In genomic region chr12:6817662-6818157, GRCh38 we compare ENCODE assay signal across 15 cellular contexts. TPM values are rescaled to one million over a fixed set of nuclear protein-coding genes. Genes with fewer than 3 reads are reported as not detected.
"Had no signal": no experiment of that assay in that cellular context is flagged by ENCODE, and none has a peak within 500 bp of the region (broad histone marks: within the 10 kb centered on the region; RNA-seq: fewer than 3 reads in every experiment).

No MANE protein-coding gene starts in this region.

- DNase-seq: activated B cell treated with CpG ODN at 0.5 μM for 24 hours; activated CD4-positive, alpha-beta T cell treated with anti-CD3 and anti-CD28 coated beads, Interleukin-2, amount 50 U/mL, for 1 hour; activated effector memory CD4-positive, alpha-beta T cell treated with Interleukin-2 at 50 U/mL for 16 hours; activated T-cell treated with anti-CD3 and anti-CD28 coated beads for 4 hours; effector CD8-positive, alpha-beta T cell; hippocampal formation; kidney glomerular epithelial cell; occipital lobe; tibial artery had no signal

- H3K27ac ChIP-seq: coronary artery, epithelial cell of prostate, tibial artery had no signal

- H3K36me3 ChIP-seq: tibial artery had no signal

- H3K9me3 ChIP-seq: tibial artery had no signal

- ATAC-seq: stimulated activated memory B cell treated with anti-CD40 and anti-IgM and Interleukin-4, amounts not matched to agents 10 μg/mL and 1 μg/mL and 100 μg/mL, for 72 hours had no signal

- H3K27ac Mint-ChIP-seq: activated B cell treated with CpG ODN at 0.5 μM for 24 hours; progenitor cell of endocrine pancreas; stimulated activated memory B cell treated with anti-CD40 and anti-IgM and Interleukin-4, amounts not matched to agents 10 μg/mL and 1 μg/mL and 100 μg/mL, for 72 hours; T-helper 1 cell treated with Interleukin-12 subunit alpha and Interleukin-12 subunit beta and Interleukin-4 antibody, amounts not matched to agents 30 μg/mL and 1 μg/mL, for 36 hours had no signal

- H3K4me3 Mint-ChIP-seq: activated B cell treated with CpG ODN at 0.5 μM for 24 hours; stimulated activated memory B cell treated with anti-CD40 and anti-IgM and Interleukin-4, amounts not matched to agents 10 μg/mL and 1 μg/mL and 100 μg/mL, for 72 hours; T-helper 1 cell treated with Interleukin-12 subunit alpha and Interleukin-12 subunit beta and Interleukin-4 antibody, amounts not matched to agents 30 μg/mL and 1 μg/mL, for 36 hours had no signal

- H3K36me3 Mint-ChIP-seq: stimulated activated memory B cell treated with anti-CD40 and anti-IgM and Interleukin-4, amounts not matched to agents 10 μg/mL and 1 μg/mL and 100 μg/mL, for 72 hours had no signal

- H3K4me3 ChIP-seq: coronary artery, tibial artery had no signal

- H3K9me3 Mint-ChIP-seq: activated B cell treated with CpG ODN at 0.5 μM for 24 hours; stimulated activated memory B cell treated with anti-CD40 and anti-IgM and Interleukin-4, amounts not matched to agents 10 μg/mL and 1 μg/mL and 100 μg/mL, for 72 hours; T-helper 1 cell treated with Interleukin-12 subunit alpha and Interleukin-12 subunit beta and Interleukin-4 antibody, amounts not matched to agents 30 μg/mL and 1 μg/mL, for 36 hours had no signal

RNA-seq across cellular contexts. Expression of gene GPR162, which starts 3.9 kb away (rescaled TPM):
- total RNA-seq: activated B cell treated with CpG ODN at 0.5 μM for 24 hours had no signal

RNA-seq across cellular contexts. Expression of gene P3H3, which starts 10.5 kb away (rescaled TPM):
- total RNA-seq: activated B cell treated with CpG ODN at 0.5 μM for 24 hours had no signal

RNA-seq across cellular contexts. Expression of gene CD4, which starts 28.4 kb away (rescaled TPM):
- total RNA-seq: myocyte had no signal
